18 cellular contexts compared by ENCODE assay signal in the genomic region with DNA sequence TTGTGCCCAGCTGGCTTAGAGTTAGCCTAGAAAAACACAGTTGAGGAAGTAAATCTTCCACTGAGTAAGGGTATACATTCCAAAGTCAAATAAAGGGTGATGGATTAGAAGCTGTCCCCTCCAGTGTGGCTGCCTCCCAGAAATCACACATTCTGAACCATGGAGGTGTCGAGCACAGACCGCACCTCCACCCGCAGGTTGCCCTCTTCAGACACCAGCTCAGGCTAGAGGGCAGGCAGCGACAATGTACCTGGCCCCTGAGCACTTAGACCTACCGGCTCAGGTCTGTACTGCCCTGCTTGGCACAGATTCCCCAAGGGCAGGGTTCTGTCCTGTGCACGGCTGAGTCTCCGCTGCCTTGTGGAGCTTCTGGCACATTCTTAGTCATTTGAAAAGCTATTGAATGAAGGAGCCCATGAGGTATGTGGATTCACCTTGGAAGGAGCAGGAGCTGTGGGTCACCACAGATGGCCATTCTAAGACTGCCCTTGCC.
A peak's percentile ranks its signal among the peaks of the same experiment; 100 is the strongest.
DNase-seq lines count a peak whose midpoint lies in the region; ATAC-seq and TF ChIP-seq lines count a peak whose summit lies in the region.
"Had no signal": no experiment of that assay in that cellular context is flagged by ENCODE, and none has a peak within 500 bp of the region (broad histone marks: within the 10 kb centered on the region; RNA-seq: fewer than 3 reads in every experiment).

No MANE protein-coding gene starts in this region.

- no peak overlapping the region for H3K18ac ChIP-seq in IMR-90 (ENCODE audit: low read depth, low read length)

- 0 out of 2 replicates have a peak, but pooled peaks cover 3% of the 10 kb centered on the region for H3K9me1 ChIP-seq in IMR-90 (ENCODE audit: insufficient read depth, low read length)

- intact Hi-C loops in IMR-90 (cut with micrococcal nuclease): no loop called here
- intact Hi-C loops in esophagus muscularis mucosa (cut with DNase I): no loop called here
- intact Hi-C loops in activated CD4-positive, alpha-beta T cell treated with anti-CD3 and anti-CD28 coated beads, Interleukin-2, amount 10 ng/mL, durations not matched to agents 24 days and 14 days (cut with micrococcal nuclease): no loop called here

- H3K4ac ChIP-seq in IMR-90 (ENCODE audit: low read depth, low read length): no peak overlapping the region

- H3K9me3 ChIP-seq in IMR-90 (ENCODE audit: control insufficient read depth, insufficient read depth, low read length): no peaks in the 10 kb centered on the region
- H3K9me3 ChIP-seq in esophagus muscularis mucosa: no peaks in the 10 kb centered on the region

- H3K4me1 ChIP-seq in IMR-90 (ENCODE audit: control insufficient read depth, insufficient read depth, low read length): peaks cover 3% of the 10 kb centered on the region; the same call in 1 of the 2 replicates
- H3K4me1 ChIP-seq in esophagus muscularis mucosa: no peaks in the 10 kb centered on the region

- in situ Hi-C loops in IMR-90 (cut with MboI; ENCODE audit: low sequenced_read_pairs): no loop called here

- no peak overlapping the region for H3K4me2 ChIP-seq in IMR-90 (ENCODE audit: low read depth, low read length)

- H3K27ac ChIP-seq in IMR-90 (ENCODE audit: insufficient read depth, low read length): no peak overlapping the region
- H3K27ac ChIP-seq in esophagus muscularis mucosa (replicated peaks in 1 of 4): no peak overlapping the region
- H3K27ac ChIP-seq: HL-60 had no signal

- no peak overlapping the region for H4K5ac ChIP-seq in IMR-90 (ENCODE audit: low read depth, low read length)

- no peak overlapping the region for H2BK120ac ChIP-seq in IMR-90 (ENCODE audit: low read depth, low read length)

- no peak overlapping the region for H3K4me3 Mint-ChIP-seq in nephron progenitor cell
- H3K4me3 Mint-ChIP-seq in activated CD4-positive, alpha-beta T cell treated with anti-CD3 and anti-CD28 coated beads, Interleukin-2, amount 10 ng/mL, durations not matched to agents 24 days and 14 days: no peak overlapping the region
- H3K4me3 Mint-ChIP-seq: CD14-positive monocyte, H9, IgD-negative memory B cell had no signal

- 93% methylated on average over 3 of the region's 7 CpGs; no CpG with 5 or more reads in 1 of the 2 experiments for WGBS in IMR-90 (ENCODE audit: extremely low coverage in 2 of 2, insufficient read length in 1 of 2), 2 experiments
- WGBS in esophagus muscularis mucosa: 85% methylated on average over 3 of the region's 7 CpGs

- H2BK20ac ChIP-seq in IMR-90 (ENCODE audit: low read depth, low read length): no peak overlapping the region

- no peak for TF ChIP-seq CTCF in IMR-90 (conservative IDR thresholded peaks at IDR 0.05; ENCODE audit: low read depth, low read length)
- TF ChIP-seq CTCF in esophagus muscularis mucosa (IDR thresholded peaks at IDR 0.05): no peak
- TF ChIP-seq CTCF in nephron progenitor cell (IDR thresholded peaks at IDR 0.05): no peak

- CTCF ChIA-PET in IMR-90 (lab: Yijun Ruan, JAX): interaction anchor here (0.8 kb wide), 1 partner anchor 19 kb away, joined by 6 read pairs; no protein-coding TSS in a partner anchor

- no peak for ATAC-seq in IMR-90 (ENCODE audit: low read depth)

- no peak overlapping the region for H3K23ac ChIP-seq in IMR-90 (ENCODE audit: low read depth, low read length)

- no peaks in the 10 kb centered on the region for H3K36me3 Mint-ChIP-seq in nephron progenitor cell (ENCODE audit: low read depth)
- no peaks in the 10 kb centered on the region for H3K36me3 Mint-ChIP-seq in activated CD4-positive, alpha-beta T cell treated with anti-CD3 and anti-CD28 coated beads, Interleukin-2, amount 10 ng/mL, durations not matched to agents 24 days and 14 days (ENCODE audit: low read depth)
- H3K36me3 Mint-ChIP-seq: CD14-positive monocyte, IgD-negative memory B cell had no signal

- no peaks in the 10 kb centered on the region for H3K36me3 ChIP-seq in IMR-90 (ENCODE audit: control insufficient read depth, insufficient read depth, low read length)
- no peaks in the 10 kb centered on the region for H3K36me3 ChIP-seq in esophagus muscularis mucosa

- POLR2A ChIA-PET in IMR-90 (lab: Charles Lee; ENCODE audit: unreplicated experiment): no interaction called here

- peaks cover 61% of the 10 kb centered on the region for H3K4me1 Mint-ChIP-seq in nephron progenitor cell
- H3K4me1 Mint-ChIP-seq in activated CD4-positive, alpha-beta T cell treated with anti-CD3 and anti-CD28 coated beads, Interleukin-2, amount 10 ng/mL, durations not matched to agents 24 days and 14 days: no peaks in the 10 kb centered on the region
- H3K4me1 Mint-ChIP-seq: CD14-positive monocyte, IgD-negative memory B cell had no signal

- H3K9me3 Mint-ChIP-seq in nephron progenitor cell: peaks cover 19% of the 10 kb centered on the region
- no peaks in the 10 kb centered on the region for H3K9me3 Mint-ChIP-seq in activated CD4-positive, alpha-beta T cell treated with anti-CD3 and anti-CD28 coated beads, Interleukin-2, amount 10 ng/mL, durations not matched to agents 24 days and 14 days
- H3K9me3 Mint-ChIP-seq: H9, IgD-negative memory B cell had no signal

- TF ChIP-seq POLR2A in IMR-90 (IDR thresholded peaks at IDR 0.05; ENCODE audit: low read depth, low read length) (no peak), esophagus muscularis mucosa (IDR thresholded peaks at IDR 0.05; ENCODE audit: low read depth) (no peak)

- H2AK5ac ChIP-seq in IMR-90 (ENCODE audit: low read depth, low read length): no peak overlapping the region

- H3K27ac Mint-ChIP-seq in nephron progenitor cell: peak overlapping the region; percentile 83
- H3K27ac Mint-ChIP-seq in activated CD4-positive, alpha-beta T cell treated with anti-CD3 and anti-CD28 coated beads, Interleukin-2, amount 10 ng/mL, durations not matched to agents 24 days and 14 days: no peak overlapping the region
- H3K27ac Mint-ChIP-seq: CD14-positive monocyte, H9, IgD-negative memory B cell had no signal

- no peaks in the 10 kb centered on the region for H4K20me1 ChIP-seq in IMR-90 (ENCODE audit: insufficient read depth, low read length)

- H3K79me1 ChIP-seq in IMR-90 (ENCODE audit: low read depth in 1 of 2, low read length in 2 of 2): no peaks in the 10 kb centered on the region

- H3K4me3 ChIP-seq in IMR-90 (ENCODE audit: insufficient read depth, low read depth, low read length) (no peak overlapping the region), esophagus muscularis mucosa (no peak overlapping the region)

- H3K14ac ChIP-seq in IMR-90 (replicated peaks; ENCODE audit: low read depth, low read length): no peak overlapping the region

- BruUV-seq in IMR-90 (replicated peaks; lab: Mats Ljungman, UMichigan): no TSS peak

- DNase-seq in IMR-90: no peak
- peak; percentile 72 for DNase-seq in esophagus muscularis mucosa (ENCODE audit: extremely low spot score)
- DNase-seq in nephron progenitor cell: no peak
- DNase-seq in dermis blood vessel endothelial cell: no peak
- DNase-seq in inferior parietal cortex (ENCODE audit: extremely low spot score): no peak
- DNase-seq in activated CD4-positive, alpha-beta T cell treated with anti-CD3 and anti-CD28 coated beads, Interleukin-2, amount 10 ng/mL, durations not matched to agents 24 days and 14 days: no peak
- DNase-seq in HK-2 (ENCODE audit: unreplicated experiment): no peak
- DNase-seq: DMS79 treated with DMSO at 0.1 percent for 48 hours, H9, Karpas-422, NCI-H1436, NCI-H2081, NCI-H2171 treated with DMSO at 0.1 percent for 48 hours, NCI-H774, Right ventricle myocardium superior had no signal

- dilution Hi-C loops in IMR-90 (cut with HindIII; ENCODE audit: low sequenced_read_pairs, unreplicated experiment): no loop called here

- no peak overlapping the region for H2AK9ac ChIP-seq in IMR-90 (replicated peaks; ENCODE audit: low read depth, low read length, poor library complexity)

- H3K27me3 Mint-ChIP-seq in nephron progenitor cell (ENCODE audit: low read depth, poor library complexity): no peaks in the 10 kb centered on the region
- H3K27me3 Mint-ChIP-seq in activated CD4-positive, alpha-beta T cell treated with anti-CD3 and anti-CD28 coated beads, Interleukin-2, amount 10 ng/mL, durations not matched to agents 24 days and 14 days: peaks cover 28% of the 10 kb centered on the region

- no peak overlapping the region for H2BK5ac ChIP-seq in IMR-90 (ENCODE audit: low read depth, low read length, poor library complexity, severe bottlenecking)

- TF ChIP-seq RAD21 in IMR-90 (IDR thresholded peaks at IDR 0.05; ENCODE audit: low read length): no peak

- no peak overlapping the region for H4K8ac ChIP-seq in IMR-90 (ENCODE audit: low read depth in 2 of 2, low read length in 2 of 2)

- no peak overlapping the region for H2BK15ac ChIP-seq in IMR-90 (ENCODE audit: low read depth, low read length)

- no peak overlapping the region for H3K9ac ChIP-seq in IMR-90 (ENCODE audit: low read depth, low read length)

- H4K91ac ChIP-seq in IMR-90 (ENCODE audit: insufficient read depth, low read depth, low read length): no peak overlapping the region

- peak overlapping the region; percentile 19 for H2AFZ ChIP-seq in IMR-90 (replicated peaks; ENCODE audit: low read length, poor library complexity)

- H3K56ac ChIP-seq in IMR-90 (ENCODE audit: extremely low read depth, insufficient read depth, low read length): no peak overlapping the region

- no peak for TF ChIP-seq EP300 in esophagus muscularis mucosa (IDR thresholded peaks at IDR 0.05)

- peaks cover 2% of the 10 kb centered on the region for H3K27me3 ChIP-seq in IMR-90 (ENCODE audit: control insufficient read depth, insufficient read depth, low read length)
- peaks cover 0 to 41% (median 0%) of the 10 kb centered on the region in 4 donors for H3K27me3 ChIP-seq in esophagus muscularis mucosa

TF ChIP-seq in IMR-90, 13 proteins besides CTCF, POLR2A, EP300 and RAD21:
- TF ChIP-seq, protein P1, sequence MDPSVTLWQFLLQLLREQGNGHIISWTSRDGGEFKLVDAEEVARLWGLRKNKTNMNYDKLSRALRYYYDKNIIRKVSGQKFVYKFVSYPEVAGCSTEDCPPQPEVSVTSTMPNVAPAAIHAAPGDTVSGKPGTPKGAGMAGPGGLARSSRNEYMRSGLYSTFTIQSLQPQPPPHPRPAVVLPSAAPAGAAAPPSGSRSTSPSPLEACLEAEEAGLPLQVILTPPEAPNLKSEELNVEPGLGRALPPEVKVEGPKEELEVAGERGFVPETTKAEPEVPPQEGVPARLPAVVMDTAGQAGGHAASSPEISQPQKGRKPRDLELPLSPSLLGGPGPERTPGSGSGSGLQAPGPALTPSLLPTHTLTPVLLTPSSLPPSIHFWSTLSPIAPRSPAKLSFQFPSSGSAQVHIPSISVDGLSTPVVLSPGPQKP (IDR thresholded peaks at IDR 0.05; ENCODE audit: borderline replicate concordance, low read depth, low read length): no peak
